Comparison of ENCODE assay signal across 14 cellular contexts in genomic region chr1:92577251-92577895, GRCh38.
DNase-seq lines count a peak whose midpoint lies in the region; ATAC-seq and TF ChIP-seq lines count a peak whose summit lies in the region.
"Had no signal": no experiment of that assay in that cellular context is flagged by ENCODE, and none has a peak within 500 bp of the region (broad histone marks: within the 10 kb centered on the region; RNA-seq: fewer than 3 reads in every experiment).

No MANE protein-coding gene starts in this region.

- DNase-seq in heart left ventricle: peak; percentile 26 to 62 (median 41)
- no peak for DNase-seq in cardiac septum (ENCODE audit: low spot score)
- peak; percentile 56 to 60 for DNase-seq in activated T-cell treated with anti-CD3 and anti-CD28 coated beads, Interleukin-2, amount 50 U/mL, for 48 hours
- peak; percentile 3 for DNase-seq in fibroblast of gingiva (ENCODE audit: low read depth)
- no peak for DNase-seq in glomerular visceral epithelial cell (ENCODE audit: extremely low spot score)
- DNase-seq: NCI-H1436, spleen, SW 1271 had no signal

- TF ChIP-seq POLR2A in heart left ventricle (IDR thresholded peaks at IDR 0.05): no peak

- H3K27ac ChIP-seq in heart left ventricle: peak overlapping the region in 2 of 12 donors; percentile 1 to 21
- H3K27ac ChIP-seq: C4-2B, gastrocnemius medialis, spleen had no signal

- H3K9me3 Mint-ChIP-seq in stimulated activated naive CD8-positive, alpha-beta T cell treated with anti-CD3 and anti-CD28 coated beads, Interleukin-15, Interleukin-2, amounts not matched to agents 100 ng/mL and 50 ng/mL, for 24 hours: no peaks in the 10 kb centered on the region
- H3K9me3 Mint-ChIP-seq: central memory CD8-positive, alpha-beta T cell had no signal

- TF ChIP-seq CTCF in heart left ventricle (IDR thresholded peaks at IDR 0.05): no peak

- ATAC-seq in heart left ventricle (peak in 3 of 4 donors; percentile 57 to 74 (median 63)), HG03520 (IDR thresholded peaks at IDR 0.05; ENCODE audit: unreplicated experiment) (no peak), GM21360 (IDR thresholded peaks at IDR 0.05; ENCODE audit: unreplicated experiment) (no peak)
- ATAC-seq: gastrocnemius medialis had no signal

- H3K36me3 ChIP-seq in heart left ventricle: peaks cover 0 to 16% (median 0%) of the 10 kb centered on the region in 9 donors
- H3K36me3 ChIP-seq: gastrocnemius medialis, spleen had no signal

- WGBS in heart left ventricle, 4 donors: 51 to 73% (median 59%) methylated on average over 5 of the region's 5 CpGs

- H3K27me3 Mint-ChIP-seq in stimulated activated naive CD8-positive, alpha-beta T cell treated with anti-CD3 and anti-CD28 coated beads, Interleukin-15, Interleukin-2, amounts not matched to agents 100 ng/mL and 50 ng/mL, for 24 hours: no peaks in the 10 kb centered on the region
- H3K27me3 Mint-ChIP-seq: central memory CD8-positive, alpha-beta T cell had no signal

- intact Hi-C loops in heart left ventricle (cut with DNase I) (no loop called here), cardiac septum (cut with DNase I) (no loop called here)

- H3K4me3 ChIP-seq in heart left ventricle: no peak overlapping the region
- H3K4me3 ChIP-seq: gastrocnemius medialis, spleen had no signal

- peaks cover 53% of the 10 kb centered on the region for H3K36me3 Mint-ChIP-seq in stimulated activated naive CD8-positive, alpha-beta T cell treated with anti-CD3 and anti-CD28 coated beads, Interleukin-15, Interleukin-2, amounts not matched to agents 100 ng/mL and 50 ng/mL, for 24 hours (ENCODE audit: low read depth)

- H3K4me3 Mint-ChIP-seq in stimulated activated naive CD8-positive, alpha-beta T cell treated with anti-CD3 and anti-CD28 coated beads, Interleukin-15, Interleukin-2, amounts not matched to agents 100 ng/mL and 50 ng/mL, for 24 hours: peak overlapping the region; percentile 87
- H3K4me3 Mint-ChIP-seq: central memory CD8-positive, alpha-beta T cell had no signal

- H3K4me1 Mint-ChIP-seq in stimulated activated naive CD8-positive, alpha-beta T cell treated with anti-CD3 and anti-CD28 coated beads, Interleukin-15, Interleukin-2, amounts not matched to agents 100 ng/mL and 50 ng/mL, for 24 hours (ENCODE audit: low read depth): peaks cover 71% of the 10 kb centered on the region

- no peaks in the 10 kb centered on the region for H3K27me3 ChIP-seq in heart left ventricle
- H3K27me3 ChIP-seq: gastrocnemius medialis, spleen had no signal

- peaks cover 0 to 7% (median 2%) of the 10 kb centered on the region in 12 donors for H3K4me1 ChIP-seq in heart left ventricle
- H3K4me1 ChIP-seq: gastrocnemius medialis had no signal

- H3K27ac Mint-ChIP-seq in stimulated activated naive CD8-positive, alpha-beta T cell treated with anti-CD3 and anti-CD28 coated beads, Interleukin-15, Interleukin-2, amounts not matched to agents 100 ng/mL and 50 ng/mL, for 24 hours: peak overlapping the region; percentile 94

- no peaks in the 10 kb centered on the region for H3K9me3 ChIP-seq in heart left ventricle
- H3K9me3 ChIP-seq: gastrocnemius medialis, spleen had no signal

Comparison
In these comparisons a context has a peak if more than half of its experiments do, and no peak if none do; other contexts are left out.
1. DNase-seq: peak in heart left ventricle (5 of 5), activated T-cell treated with anti-CD3 and anti-CD28 coated beads, Interleukin-2, amount 50 U/mL, for 48 hours (2 of 2) and fibroblast of gingiva (single experiment); none in cardiac septum (single experiment) and glomerular visceral epithelial cell (single experiment).
2. ATAC-seq: peak in heart left ventricle (3 of 4); none in HG03520 (single experiment) and GM21360 (single experiment).